34 cellular contexts compared by ENCODE assay signal in genomic region chr22:16793831-16794230, GRCh38. TPM values are rescaled to one million over a fixed set of nuclear protein-coding genes. Genes with fewer than 3 reads are reported as not detected.
"Had no signal": no experiment of that assay in that cellular context is flagged by ENCODE, and none has a peak within 500 bp of the region (broad histone marks: within the 10 kb centered on the region; RNA-seq: fewer than 3 reads in every experiment).

No MANE protein-coding gene starts in this region.

- H3K9me3 Mint-ChIP-seq: naive thymus-derived CD4-positive, alpha-beta T cell had no signal

- H3K27ac ChIP-seq: coronary artery, dorsolateral prefrontal cortex, epithelial cell of prostate, esophagus squamous epithelium, gastrocnemius medialis, heart right ventricle, left lung, lower lobe of right lung had no signal

- H3K9me3 ChIP-seq: esophagus squamous epithelium, gastrocnemius medialis, left lung, lower lobe of right lung had no signal

- H3K4me1 Mint-ChIP-seq: mesothelial cell of epicardium had no signal

- H3K36me3 Mint-ChIP-seq: mesothelial cell of epicardium; naive thymus-derived CD4-positive, alpha-beta T cell had no signal

- H3K27me3 ChIP-seq: esophagus squamous epithelium, gastrocnemius medialis, heart right ventricle, left lung had no signal

- H3K4me1 ChIP-seq: esophagus squamous epithelium, gastrocnemius medialis, heart right ventricle, left lung, lower lobe of right lung had no signal

- DNase-seq: dermis blood vessel endothelial cell; dorsolateral prefrontal cortex; effector CD4-positive, alpha-beta T cell; effector memory CD4-positive, alpha-beta T cell; erythroblast; esophagus squamous epithelium; foreskin fibroblast; foreskin melanocyte; gastrocnemius medialis; glutamatergic neuron; head of caudate nucleus; heart right ventricle; hippocampal formation; left cardiac atrium; left lung; left ventricle myocardium superior; lower lobe of right lung; mesenchymal stem cell; naive thymus-derived CD4-positive, alpha-beta T cell had no signal

- FAIRE-seq: colon, endometrium, islet of Langerhans, keratinocyte had no signal

- ATAC-seq: esophagus mucosa; gastrocnemius medialis; heart right ventricle; left cardiac atrium; left lung; left ventricle myocardium superior; lower lobe of right lung; naive thymus-derived CD4-positive, alpha-beta T cell had no signal

- H3K27ac Mint-ChIP-seq: mesothelial cell of epicardium; naive thymus-derived CD4-positive, alpha-beta T cell had no signal

- H3K36me3 ChIP-seq: esophagus squamous epithelium, gastrocnemius medialis, heart right ventricle, left lung, lower lobe of right lung had no signal

- H3K4me3 ChIP-seq: coronary artery, dorsolateral prefrontal cortex, esophagus squamous epithelium, gastrocnemius medialis, heart right ventricle, left lung, lower lobe of right lung had no signal

- H3K4me3 Mint-ChIP-seq: mesothelial cell of epicardium; naive thymus-derived CD4-positive, alpha-beta T cell had no signal

RNA-seq across cellular contexts. Expression of gene XKR3, which starts 31.4 kb away (rescaled TPM):
- total RNA-seq: dermis blood vessel endothelial cell; dorsolateral prefrontal cortex; esophagus mucosa; esophagus squamous epithelium; gastrocnemius medialis; glomerular endothelial cell; heart right ventricle; kidney epithelial cell; left cardiac atrium; left ventricle myocardium superior; lower leg skin; lung microvascular endothelial cell; mesenteric fat pad; mesothelial cell of epicardium; mononuclear cell; mucosa of gallbladder; naive thymus-derived CD4-positive, alpha-beta T cell had no signal
- polyA plus RNA-seq: heart right ventricle, keratinocyte had no signal
